Comparison of ENCODE assay signal across 9 cellular contexts in the genomic region with DNA sequence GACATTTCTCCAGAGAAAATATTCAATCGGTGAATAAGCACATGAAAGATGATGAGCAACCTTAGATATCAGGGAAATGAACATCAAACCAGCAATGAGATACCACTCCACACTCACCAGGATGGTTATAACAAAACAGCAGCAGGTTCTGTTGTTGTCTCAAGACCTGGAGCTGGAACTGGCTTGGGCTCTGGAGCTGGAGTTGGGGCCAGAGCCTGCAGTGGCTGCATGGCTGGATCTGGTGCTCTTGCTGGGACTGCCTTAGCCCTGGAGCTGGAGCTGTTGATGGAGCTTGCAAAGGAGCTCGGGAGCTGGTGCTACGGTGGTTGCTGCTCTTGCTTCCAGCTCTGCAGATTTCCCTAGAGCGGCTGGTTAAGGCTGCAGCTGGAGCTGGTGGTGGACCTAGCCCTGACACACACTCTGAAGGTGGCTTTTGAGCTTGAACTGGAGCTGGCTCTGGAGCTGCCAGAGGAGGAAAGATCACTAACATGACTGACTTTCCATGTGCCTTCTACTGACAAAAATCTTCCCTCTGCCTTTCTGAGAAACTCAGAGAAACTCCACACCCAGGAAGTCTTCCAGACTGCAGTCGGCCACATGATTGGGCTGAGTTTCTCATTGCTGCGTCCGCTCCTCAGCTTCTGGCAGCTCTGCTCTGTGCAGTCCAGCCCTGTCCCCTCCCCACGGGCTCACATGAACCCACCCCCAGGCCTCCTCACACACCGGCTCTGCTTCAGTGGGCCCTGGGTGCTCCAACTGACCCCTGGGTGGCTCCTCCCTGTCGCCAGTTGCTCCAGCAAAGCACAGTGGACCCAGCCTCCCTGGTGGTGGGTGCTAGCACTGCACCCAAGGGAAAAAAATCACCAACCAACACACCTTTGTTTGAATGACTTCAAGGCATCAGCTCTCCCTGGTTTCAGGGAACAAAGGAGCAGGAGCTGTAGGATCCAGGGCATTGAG.
DNase-seq lines count a peak whose midpoint lies in the region; ATAC-seq, FAIRE-seq and TF ChIP-seq lines count a peak whose summit lies in the region.
"Had no signal": no experiment of that assay in that cellular context is flagged by ENCODE, and none has a peak within 500 bp of the region (broad histone marks: within the 10 kb centered on the region; RNA-seq: fewer than 3 reads in every experiment).

No MANE protein-coding gene starts in this region.

- peaks cover 0 to 4% (median 0%) of the 10 kb centered on the region in 3 donors for H3K4me1 ChIP-seq in pancreas

- peak; percentile 59 for TF ChIP-seq CTCF in GM12864 (IDR thresholded peaks at IDR 0.05; ENCODE audit: low read depth, low read length, missing control alignments)
- peak; percentile 26 for TF ChIP-seq CTCF in bronchial epithelial cell (IDR thresholded peaks at IDR 0.05; ENCODE audit: insufficient read depth, low read length, severe bottlenecking)
- TF ChIP-seq CTCF in pancreas (IDR thresholded peaks at IDR 0.05), result peak in 2 of 4 donors; percentile 23 to 36
- TF ChIP-seq CTCF in GM10248 (IDR thresholded peaks at IDR 0.05; ENCODE audit: control extremely low read depth, extremely low read depth, low read depth, missing control alignments), result no peak

- no peaks in the 10 kb centered on the region for H3K27me3 ChIP-seq in bronchial epithelial cell (ENCODE audit: control insufficient read depth, insufficient read depth, low read length)
- H3K27me3 ChIP-seq in pancreas, result peaks cover 0 to 4% (median 0%) of the 10 kb centered on the region in 4 donors

- H3K36me3 ChIP-seq in bronchial epithelial cell (ENCODE audit: control insufficient read depth, insufficient read depth, low read length), result no peaks in the 10 kb centered on the region
- H3K36me3 ChIP-seq in pancreas, result no peaks in the 10 kb centered on the region

- FAIRE-seq in bronchial epithelial cell (lab: Jason Lieb, UNC) (no peak), pancreas (lab: Jason Lieb, UNC) (no peak)

- ATAC-seq in pancreas, result peak in 3 of 4 donors; percentile 39 to 72 (median 51)
- no peak for ATAC-seq in HG02884 (IDR thresholded peaks at IDR 0.05; ENCODE audit: unreplicated experiment)
- ATAC-seq: HCT116 had no signal

- intact Hi-C loops in pancreas (cut with DNase I), result no loop called here

- WGBS in pancreas, 2 donors, result 61 to 71% methylated on average over 10 of the region's 10 CpGs

- H3K27ac ChIP-seq in pancreas, result no peak overlapping the region

- H3K4me3 ChIP-seq in GM12864 (ENCODE audit: low read depth, low read length), result no peak overlapping the region
- no peak overlapping the region for H3K4me3 ChIP-seq in bronchial epithelial cell (ENCODE audit: low read depth, low read length)
- no peak overlapping the region for H3K4me3 ChIP-seq in pancreas

- POLR2A ChIA-PET in GM10248 (lab: Yijun Ruan, JAX), result no interaction called here

- CTCF ChIA-PET in GM10248 (lab: Yijun Ruan, JAX), result interaction anchor here (0.7 to 4.3 kb wide), 18 partner anchors 10 to 236 kb away, joined by 3 to 23 read pairs (median 4); no protein-coding TSS in a partner anchor

- DNase-seq in A172 (ENCODE audit: low spot score) (peak; percentile 27), GM12864 (ENCODE audit: low read depth) (no peak), HT-29 (ENCODE audit: low spot score) (peak; percentile 49), bronchial epithelial cell (ENCODE audit: low read depth) (no peak), pancreas (peak in 1 of 6 donors; percentile 41), pons (ENCODE audit: low spot score) (no peak), GM10248 (ENCODE audit: extremely low spot score) (no peak)

- H3K9me3 ChIP-seq in pancreas, result no peaks in the 10 kb centered on the region

Comparison
In these comparisons a context has a peak if more than half of its experiments do, and no peak if none do; other contexts are left out.
1. DNase-seq: peak in A172 (single experiment) and HT-29 (single experiment); none in GM12864 (single experiment), bronchial epithelial cell (single experiment), pons (single experiment) and GM10248 (single experiment).